Comparison of ENCODE assay signal across 2 cellular contexts in genomic region chr1:19332832-19333231, GRCh38.
A peak's percentile ranks its signal among the peaks of the same experiment; 100 is the strongest.
TF ChIP-seq lines count a peak whose summit lies in the region.

No MANE protein-coding gene starts in this region.

TF ChIP-seq in HepG2, 621 proteins besides CTCF, POLR2A, EP300 and RAD21:
- TF ChIP-seq, protein P1, sequence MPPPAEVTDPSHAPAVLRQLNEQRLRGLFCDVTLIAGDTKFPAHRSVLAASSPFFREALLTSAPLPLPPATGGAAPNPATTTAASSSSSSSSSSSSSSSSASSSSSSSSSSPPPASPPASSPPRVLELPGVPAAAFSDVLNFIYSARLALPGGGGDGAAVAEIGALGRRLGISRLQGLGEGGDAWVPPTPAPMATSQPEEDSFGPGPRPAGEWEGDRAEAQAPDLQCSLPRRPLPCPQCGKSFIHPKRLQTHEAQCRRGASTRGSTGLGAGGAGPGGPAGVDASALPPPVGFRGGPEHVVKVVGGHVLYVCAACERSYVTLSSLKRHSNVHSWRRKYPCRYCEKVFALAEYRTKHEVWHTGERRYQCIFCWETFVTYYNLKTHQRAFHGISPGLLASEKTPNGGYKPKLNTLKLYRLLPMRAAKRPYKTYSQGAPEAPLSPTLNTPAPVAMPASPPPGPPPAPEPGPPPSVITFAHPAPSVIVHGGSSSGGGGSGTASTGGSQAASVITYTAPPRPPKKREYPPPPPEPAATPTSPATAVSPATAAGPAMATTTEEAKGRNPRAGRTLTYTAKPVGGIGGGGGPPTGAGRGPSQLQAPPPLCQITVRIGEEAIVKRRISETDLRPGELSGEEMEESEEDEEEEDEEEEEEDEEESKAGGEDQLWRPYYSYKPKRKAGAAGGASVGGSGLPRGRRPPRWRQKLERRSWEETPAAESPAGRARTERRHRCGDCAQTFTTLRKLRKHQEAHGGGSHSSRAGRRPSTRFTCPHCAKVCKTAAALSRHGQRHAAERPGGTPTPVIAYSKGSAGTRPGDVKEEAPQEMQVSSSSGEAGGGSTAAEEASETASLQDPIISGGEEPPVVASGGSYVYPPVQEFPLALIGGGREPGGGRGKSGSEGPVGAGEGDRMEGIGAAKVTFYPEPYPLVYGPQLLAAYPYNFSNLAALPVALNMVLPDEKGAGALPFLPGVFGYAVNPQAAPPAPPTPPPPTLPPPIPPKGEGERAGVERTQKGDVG (CRISPR knock-in tag; IDR thresholded peaks at IDR 0.05; ENCODE audit: borderline replicate concordance) = no peak
- TF ChIP-seq POLR2G (IDR thresholded peaks at IDR 0.05; ENCODE audit: low read depth, low read length) (0 out of 2 replicates have a peak, but pooled peaks have one; percentile 26), HOXA5 (CRISPR knock-in tag; IDR thresholded peaks at IDR 0.05) (no peak), ZNF367 (CRISPR knock-in tag; IDR thresholded peaks at IDR 0.05; ENCODE audit: borderline replicate concordance) (no peak), AGO2 (optimal IDR thresholded peaks at IDR 0.05; ENCODE audit: low read depth, low read length) (peak; percentile 64)

TF ChIP-seq in K562, 482 proteins besides CTCF, POLR2A, EP300 and RAD21:
- no peak for TF ChIP-seq NCOR1 (IDR thresholded peaks at IDR 0.05)
- no peak for TF ChIP-seq SMARCE1 (IDR thresholded peaks at IDR 0.05)
- no peak for TF ChIP-seq POLR3A (IDR thresholded peaks at IDR 0.05; ENCODE audit: borderline replicate concordance, extremely low read depth, insufficient read depth, insufficient read length)
- TF ChIP-seq, protein P2, sequence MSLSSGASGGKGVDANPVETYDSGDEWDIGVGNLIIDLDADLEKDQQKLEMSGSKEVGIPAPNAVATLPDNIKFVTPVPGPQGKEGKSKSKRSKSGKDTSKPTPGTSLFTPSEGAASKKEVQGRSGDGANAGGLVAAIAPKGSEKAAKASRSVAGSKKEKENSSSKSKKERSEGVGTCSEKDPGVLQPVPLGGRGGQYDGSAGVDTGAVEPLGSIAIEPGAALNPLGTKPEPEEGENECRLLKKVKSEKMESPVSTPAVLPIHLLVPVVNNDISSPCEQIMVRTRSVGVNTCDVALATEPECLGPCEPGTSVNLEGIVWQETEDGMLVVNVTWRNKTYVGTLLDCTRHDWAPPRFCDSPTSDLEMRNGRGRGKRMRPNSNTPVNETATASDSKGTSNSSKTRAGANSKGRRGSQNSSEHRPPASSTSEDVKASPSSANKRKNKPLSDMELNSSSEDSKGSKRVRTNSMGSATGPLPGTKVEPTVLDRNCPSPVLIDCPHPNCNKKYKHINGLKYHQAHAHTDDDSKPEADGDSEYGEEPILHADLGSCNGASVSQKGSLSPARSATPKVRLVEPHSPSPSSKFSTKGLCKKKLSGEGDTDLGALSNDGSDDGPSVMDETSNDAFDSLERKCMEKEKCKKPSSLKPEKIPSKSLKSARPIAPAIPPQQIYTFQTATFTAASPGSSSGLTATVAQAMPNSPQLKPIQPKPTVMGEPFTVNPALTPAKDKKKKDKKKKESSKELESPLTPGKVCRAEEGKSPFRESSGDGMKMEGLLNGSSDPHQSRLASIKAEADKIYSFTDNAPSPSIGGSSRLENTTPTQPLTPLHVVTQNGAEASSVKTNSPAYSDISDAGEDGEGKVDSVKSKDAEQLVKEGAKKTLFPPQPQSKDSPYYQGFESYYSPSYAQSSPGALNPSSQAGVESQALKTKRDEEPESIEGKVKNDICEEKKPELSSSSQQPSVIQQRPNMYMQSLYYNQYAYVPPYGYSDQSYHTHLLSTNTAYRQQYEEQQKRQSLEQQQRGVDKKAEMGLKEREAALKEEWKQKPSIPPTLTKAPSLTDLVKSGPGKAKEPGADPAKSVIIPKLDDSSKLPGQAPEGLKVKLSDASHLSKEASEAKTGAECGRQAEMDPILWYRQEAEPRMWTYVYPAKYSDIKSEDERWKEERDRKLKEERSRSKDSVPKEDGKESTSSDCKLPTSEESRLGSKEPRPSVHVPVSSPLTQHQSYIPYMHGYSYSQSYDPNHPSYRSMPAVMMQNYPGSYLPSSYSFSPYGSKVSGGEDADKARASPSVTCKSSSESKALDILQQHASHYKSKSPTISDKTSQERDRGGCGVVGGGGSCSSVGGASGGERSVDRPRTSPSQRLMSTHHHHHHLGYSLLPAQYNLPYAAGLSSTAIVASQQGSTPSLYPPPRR (CRISPR knock-in tag; IDR thresholded peaks at IDR 0.05; ENCODE audit: borderline replicate concordance) = no peak
- TF ChIP-seq CBX3 (IDR thresholded peaks at IDR 0.05; ENCODE audit: borderline replicate concordance in 1 of 2, low read length in 2 of 2) = no peak
- peak; percentile 22; the same call in 1 of the 2 replicates for TF ChIP-seq POLR2G (IDR thresholded peaks at IDR 0.05; ENCODE audit: low read depth, low read length)
- no peak for TF ChIP-seq ELF4 (CRISPR knock-in tag; IDR thresholded peaks at IDR 0.05)
